16 cellular contexts compared by ENCODE assay signal in genomic region chr1:75345538-75346292, GRCh38.
DNase-seq lines count a peak whose midpoint lies in the region; ATAC-seq lines count a peak whose summit lies in the region.
"Had no signal": no experiment of that assay in that cellular context is flagged by ENCODE, and none has a peak within 500 bp of the region (broad histone marks: within the 10 kb centered on the region; RNA-seq: fewer than 3 reads in every experiment).

No MANE protein-coding gene starts in this region.

- DNase-seq in Daoy (ENCODE audit: low read depth) = peak; percentile 61
- DNase-seq in RKO (ENCODE audit: low spot score) = peak; percentile 18
- DNase-seq in dermis blood vessel endothelial cell = peak; percentile 94
- no peak for DNase-seq in hypothalamus (lab: John Stamatoyannopoulos, UW)
- no peak for DNase-seq in NCI-H128 (lab: John Stamatoyannopoulos, UW; ENCODE audit: unreplicated experiment)
- no peak for DNase-seq in mesenteric fat pad (ENCODE audit: low spot score)
- DNase-seq: activated CD4-positive, CD25-positive, alpha-beta regulatory T cell; activated CD8-positive, alpha-beta memory T cell treated with anti-CD3 and anti-CD28 coated beads, Interleukin-2, amount 10 ng/mL, durations not matched to agents 7 days and 5 days; central memory CD4-positive, alpha-beta T cell; NCI-H1105 treated with DMSO at 0.1 percent for 48 hours; NCI-H446 treated with DMSO at 0.1 percent for 48 hours; nucleus accumbens; stomach; T-cell had no signal

- peak overlapping the region; percentile 59 for H3K27ac ChIP-seq in mesodermal cell (ENCODE audit: low read depth, low read length, severe bottlenecking)
- H3K27ac ChIP-seq: stomach had no signal

- H3K4me3 ChIP-seq in mesodermal cell (ENCODE audit: extremely low read depth, insufficient read depth, low read length, poor library complexity, severe bottlenecking) = no peak overlapping the region
- H3K4me3 ChIP-seq: stomach had no signal

- WGBS in mesodermal cell (ENCODE audit: insufficient coverage in 2 of 2), 2 experiments = no CpG with 5 or more reads among the region's 2 CpGs

- no peak for ATAC-seq in HG03469 (IDR thresholded peaks at IDR 0.05; ENCODE audit: unreplicated experiment)
- ATAC-seq: activated CD8-positive, alpha-beta memory T cell treated with anti-CD3 and anti-CD28 coated beads, Interleukin-2, amount 10 ng/mL, durations not matched to agents 7 days and 5 days; T-cell had no signal

- H3K9me3 ChIP-seq in mesodermal cell (ENCODE audit: control insufficient read depth, low read length) = no peaks in the 10 kb centered on the region

- no peaks in the 10 kb centered on the region for H3K36me3 ChIP-seq in mesodermal cell (ENCODE audit: control insufficient read depth, insufficient read depth, low read length)
- H3K36me3 ChIP-seq: stomach had no signal

- H3K4me1 ChIP-seq in mesodermal cell (ENCODE audit: control insufficient read depth, insufficient read depth, low read length, poor library complexity, severe bottlenecking) = peaks cover 5% of the 10 kb centered on the region

Comparison
In these comparisons a context has a peak if more than half of its experiments do, and no peak if none do; other contexts are left out.
1. DNase-seq: peak in Daoy (single experiment), RKO (single experiment) and dermis blood vessel endothelial cell (single experiment); none in hypothalamus (0 of 51), NCI-H128 (single experiment) and mesenteric fat pad (single experiment).